11 cellular contexts compared by ENCODE assay signal in the genomic region with DNA sequence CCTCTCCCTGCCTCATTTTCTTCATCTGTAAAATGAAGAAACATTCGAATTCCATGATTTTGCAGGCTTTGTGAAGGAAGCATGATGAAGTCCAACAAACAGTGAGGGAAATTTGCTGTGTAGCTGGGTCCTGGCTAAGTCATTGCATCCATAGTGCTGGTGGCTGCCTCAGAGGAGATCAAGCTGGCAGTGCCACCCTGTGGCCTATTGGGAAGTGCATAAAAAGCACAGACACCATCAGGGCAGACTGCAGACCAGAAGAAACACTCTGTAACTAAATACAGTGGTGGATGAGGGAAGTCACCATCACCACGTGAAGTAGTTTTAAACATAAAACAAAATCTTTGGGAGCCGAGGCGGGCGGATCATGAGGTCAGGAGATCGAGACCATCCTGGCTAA. TPM values are rescaled to one million over a fixed set of nuclear protein-coding genes. Genes with fewer than 3 reads are reported as not detected.
DNase-seq lines count a peak whose midpoint lies in the region; ATAC-seq, FAIRE-seq and TF ChIP-seq lines count a peak whose summit lies in the region.
"Had no signal": no experiment of that assay in that cellular context is flagged by ENCODE, and none has a peak within 500 bp of the region (broad histone marks: within the 10 kb centered on the region; RNA-seq: fewer than 3 reads in every experiment).

No MANE protein-coding gene starts in this region.

- dilution Hi-C loops in keratinocyte (cut with MboI; ENCODE audit: extremely low pct_ligation_motif_present, low sequenced_read_pairs): no loop called here

- H3K9me3 ChIP-seq in SK-N-SH (no peaks in the 10 kb centered on the region), keratinocyte (ENCODE audit: control insufficient read depth, low read depth, low read length) (peaks cover 2% of the 10 kb centered on the region)

- H4K20me1 ChIP-seq in SK-N-SH (ENCODE audit: insufficient read depth) (no peaks in the 10 kb centered on the region), keratinocyte (ENCODE audit: control insufficient read depth, extremely low read depth, insufficient read depth, low read length) (no peaks in the 10 kb centered on the region)

- CTCF ChIA-PET in SK-N-SH (lab: Yijun Ruan, JAX): no interaction called here

- TF ChIP-seq CTCF in SK-N-SH (IDR thresholded peaks at IDR 0.05): peak; percentile 40
- peak; percentile 24 to 55 (median 47) for TF ChIP-seq CTCF in keratinocyte (optimal IDR thresholded peaks at IDR 0.05 in 1 of 3, IDR thresholded peaks at IDR 0.05 in 1 of 3, conservative IDR thresholded peaks at IDR 0.05 in 1 of 3; ENCODE audit: extremely low read depth in 1 of 3, insufficient read depth in 2 of 3, low read length in 3 of 3)

- H3K36me3 ChIP-seq in H7 (replicated peaks; ENCODE audit: control insufficient read depth, insufficient read depth, low read length): no peaks in the 10 kb centered on the region
- no peaks in the 10 kb centered on the region for H3K36me3 ChIP-seq in SK-N-SH (replicated peaks in 1 of 2; ENCODE audit: control insufficient read depth in 1 of 2, insufficient read depth in 2 of 2, low read length in 1 of 2)
- H3K36me3 ChIP-seq in keratinocyte (ENCODE audit: control insufficient read depth in 2 of 2, extremely low read depth in 1 of 2, insufficient read depth in 2 of 2, low read length in 2 of 2): no peaks in the 10 kb centered on the region

- H2AFZ ChIP-seq in SK-N-SH (ENCODE audit: low read depth) (no peak overlapping the region), keratinocyte (ENCODE audit: control insufficient read depth, low read length) (no peak overlapping the region)

- H3K79me2 ChIP-seq in SK-N-SH (ENCODE audit: insufficient read depth) (no peaks in the 10 kb centered on the region), keratinocyte (ENCODE audit: control insufficient read depth, insufficient read depth, low read length) (no peaks in the 10 kb centered on the region)

- POLR2A ChIA-PET in SK-N-SH (lab: Yijun Ruan, JAX): no interaction called here

- no peaks in the 10 kb centered on the region for H3F3A ChIP-seq in SK-N-SH (replicated peaks; ENCODE audit: insufficient read depth)

- FAIRE-seq in keratinocyte (lab: Jason Lieb, UNC): no peak

- peak; percentile 17; the same call in 1 of the 2 replicates for TF ChIP-seq RAD21 in SK-N-SH (IDR thresholded peaks at IDR 0.05; ENCODE audit: low read length)

- H3K4me1 ChIP-seq in SK-N-SH (ENCODE audit: control insufficient read depth in 1 of 2, insufficient read depth in 2 of 2, low read depth in 1 of 2, low read length in 1 of 2) (peaks cover 0 to 7% of the 10 kb centered on the region in 2 experiments; a peak in 1 of 4 replicates), keratinocyte (ENCODE audit: control insufficient read depth, extremely low read depth, insufficient read depth, low read length) (no peaks in the 10 kb centered on the region)

- H3K9me1 ChIP-seq in keratinocyte (ENCODE audit: control insufficient read depth, extremely low read depth, insufficient read depth, low read length): no peaks in the 10 kb centered on the region

- H3K4me2 ChIP-seq in SK-N-SH (no peak overlapping the region), keratinocyte (ENCODE audit: control insufficient read depth, extremely low read depth, insufficient read depth, low read depth, low read length) (no peak overlapping the region)

- no peak for TF ChIP-seq EP300 in SK-N-SH (IDR thresholded peaks at IDR 0.05; ENCODE audit: borderline replicate concordance in 1 of 2, low read depth in 1 of 2, low read length in 1 of 2)

- WGBS in SK-N-SH (ENCODE audit: low lambda C conversion rate): 67% methylated on average over 6 of the region's 6 CpGs

- H3K4me3 ChIP-seq in H7 (ENCODE audit: insufficient read depth, low read depth, low read length): no peak overlapping the region
- H3K4me3 ChIP-seq in SK-N-SH (ENCODE audit: low read depth in 2 of 2, low read length in 1 of 2): no peak overlapping the region
- no peak overlapping the region for H3K4me3 ChIP-seq in keratinocyte (ENCODE audit: control insufficient read depth in 2 of 3, extremely low read depth in 1 of 3, insufficient read depth in 2 of 3, low read depth in 1 of 3, low read length in 3 of 3)

- ATAC-seq in GM19452 (IDR thresholded peaks at IDR 0.05; ENCODE audit: unreplicated experiment) (no peak), GM18511 (IDR thresholded peaks at IDR 0.05; ENCODE audit: unreplicated experiment) (no peak)

- no peaks in the 10 kb centered on the region for H3K27me3 ChIP-seq in H7 (ENCODE audit: control insufficient read depth, insufficient read depth, low read length)
- H3K27me3 ChIP-seq in SK-N-SH (ENCODE audit: insufficient read depth): no peaks in the 10 kb centered on the region
- H3K27me3 ChIP-seq in keratinocyte (ENCODE audit: control insufficient read depth, extremely low read depth, insufficient read depth, low read length): peaks cover 2% of the 10 kb centered on the region

- H3K9me2 ChIP-seq in SK-N-SH: no peaks in the 10 kb centered on the region

- H3K9ac ChIP-seq in SK-N-SH (no peak overlapping the region), keratinocyte (ENCODE audit: control insufficient read depth, extremely low read depth, insufficient read depth, low read length) (no peak overlapping the region)

- H3K27ac ChIP-seq in SK-N-SH (ENCODE audit: low read depth in 2 of 2, low read length in 1 of 2) (no peak overlapping the region), keratinocyte (ENCODE audit: control insufficient read depth, insufficient read depth, low read length) (no peak overlapping the region)

- DNase-seq in NCI-H2029 (lab: John Stamatoyannopoulos, UW) (peak; percentile 1), NCI-H2029 treated with DMSO at 0.1 percent for 48 hours (lab: John Stamatoyannopoulos, UW) (no peak), H7 (peak; percentile 72), SK-N-SH (no peak), keratinocyte (ENCODE audit: low read depth, low spot score) (no peak), AG20443 (ENCODE audit: low spot score) (no peak)
- DNase-seq: activated CD4-positive, CD25-positive, alpha-beta regulatory T cell; NCI-H1436 treated with DMSO at 0.1 percent for 48 hours; stimulated activated naive CD4-positive, alpha-beta T cell had no signal

TF ChIP-seq in SK-N-SH, 30 proteins besides CTCF, POLR2A, EP300 and RAD21:
- TF ChIP-seq SMC3 (IDR thresholded peaks at IDR 0.05; ENCODE audit: low read depth, low read length): no peak

RNA-seq across cellular contexts. Expression of a gene that starts 40.7 kb away (rescaled TPM):
- 186 and 198 TPM in 2 replicates for total RNA-seq in H7 (2014; rRNA removed; shearing (Covaris generic))
- polyA plus RNA-seq in SK-N-SH (2012; rRNA removed) (30.9 and 46.4 TPM in 2 replicates), keratinocyte (83.2 to 127 TPM (median 98.1 TPM) in 3 replicates)
- 63.8 and 64.9 TPM in 2 replicates for polyA plus RNA-seq in SK-N-SH (2012; cell fraction: cytosol; rRNA removed)
- 39.2 and 79.4 TPM in 2 replicates for polyA plus RNA-seq in SK-N-SH (2012; cell fraction: nucleus; rRNA removed)
- polyA plus RNA-seq in keratinocyte (2011; ENCODE audit: low read depth): 557 TPM
- 54.7 and 75.1 TPM in 2 replicates for polyA plus RNA-seq in keratinocyte (2011; cell fraction: cytosol; rRNA removed)
- 95.3 and 148 TPM in 2 replicates for polyA plus RNA-seq in keratinocyte (2011; cell fraction: nucleus; rRNA removed)
- polyA plus RNA-seq in keratinocyte (2012; ENCODE audit: low replicate concordance): 149 and 182 TPM in 2 replicates
- polyA minus RNA-seq in keratinocyte: 58.7 to 160 TPM (median 143 TPM) in 3 replicates
- polyA minus RNA-seq in keratinocyte (2011; cell fraction: cytosol; rRNA and poly(A)+ RNA removed): 88.8 TPM
- 134 and 234 TPM in 2 replicates for polyA minus RNA-seq in keratinocyte (2011; cell fraction: nucleus; rRNA and poly(A)+ RNA removed)

Comparison
In these comparisons a context has a peak if more than half of its experiments do, and no peak if none do; other contexts are left out.
1. DNase-seq: peak in NCI-H2029 (single experiment) and H7 (single experiment); none in NCI-H2029 treated with DMSO at 0.1 percent for 48 hours (single experiment), SK-N-SH (single experiment), keratinocyte (single experiment) and AG20443 (single experiment).